Comparison of ENCODE assay signal across 1 cellular context in the genomic region with DNA sequence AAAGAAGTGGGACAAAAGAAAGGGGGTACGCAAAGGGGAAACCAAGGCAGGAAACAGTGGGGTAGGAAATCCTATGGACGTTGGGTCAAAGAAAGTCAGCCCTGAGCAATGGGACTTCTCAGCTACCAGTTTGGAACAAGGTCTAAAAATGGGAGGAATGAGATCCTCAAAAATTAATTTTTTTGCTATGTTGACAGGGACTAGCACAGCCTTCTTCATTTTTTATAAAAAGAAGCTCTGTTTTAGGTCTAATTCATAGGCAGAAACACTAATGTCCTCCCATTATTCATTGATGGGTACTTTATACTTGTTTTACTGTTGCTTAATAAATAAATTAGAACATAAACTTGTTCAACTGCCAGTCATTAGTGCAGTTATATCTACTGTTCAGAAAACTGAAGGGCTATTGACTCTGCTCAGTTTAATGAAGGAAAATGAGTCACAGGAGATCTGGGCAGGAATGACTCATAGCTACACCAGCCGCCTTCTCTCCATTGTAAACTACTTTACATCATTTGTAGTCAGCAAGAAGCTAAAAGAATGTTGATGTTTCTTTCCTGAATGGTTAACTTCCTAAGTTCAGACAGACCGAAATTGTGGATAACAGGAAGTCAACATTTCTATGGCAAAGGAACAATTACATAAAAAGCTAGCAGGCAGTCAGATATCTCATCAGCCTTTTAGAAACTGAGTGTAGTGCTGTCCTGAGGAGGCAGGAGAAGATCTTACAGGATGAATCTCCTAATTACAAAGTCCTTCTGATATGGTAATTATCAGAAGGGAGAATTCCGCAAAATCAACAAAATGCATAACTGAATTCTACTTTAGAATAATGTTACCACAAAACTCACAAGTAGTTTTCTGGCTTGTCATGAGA.
TF ChIP-seq lines count a peak whose summit lies in the region.

No MANE protein-coding gene starts in this region.

TF ChIP-seq in GM23338, 12 proteins besides CTCF, POLR2A, EP300 and RAD21 (continued from another document):
- TF ChIP-seq ZNF462 (CRISPR knock-in tag; IDR thresholded peaks at IDR 0.05) (no peak), CREB1 (CRISPR knock-in tag; IDR thresholded peaks at IDR 0.05; ENCODE audit: low read depth) (no peak)
- TF ChIP-seq, protein P1, sequence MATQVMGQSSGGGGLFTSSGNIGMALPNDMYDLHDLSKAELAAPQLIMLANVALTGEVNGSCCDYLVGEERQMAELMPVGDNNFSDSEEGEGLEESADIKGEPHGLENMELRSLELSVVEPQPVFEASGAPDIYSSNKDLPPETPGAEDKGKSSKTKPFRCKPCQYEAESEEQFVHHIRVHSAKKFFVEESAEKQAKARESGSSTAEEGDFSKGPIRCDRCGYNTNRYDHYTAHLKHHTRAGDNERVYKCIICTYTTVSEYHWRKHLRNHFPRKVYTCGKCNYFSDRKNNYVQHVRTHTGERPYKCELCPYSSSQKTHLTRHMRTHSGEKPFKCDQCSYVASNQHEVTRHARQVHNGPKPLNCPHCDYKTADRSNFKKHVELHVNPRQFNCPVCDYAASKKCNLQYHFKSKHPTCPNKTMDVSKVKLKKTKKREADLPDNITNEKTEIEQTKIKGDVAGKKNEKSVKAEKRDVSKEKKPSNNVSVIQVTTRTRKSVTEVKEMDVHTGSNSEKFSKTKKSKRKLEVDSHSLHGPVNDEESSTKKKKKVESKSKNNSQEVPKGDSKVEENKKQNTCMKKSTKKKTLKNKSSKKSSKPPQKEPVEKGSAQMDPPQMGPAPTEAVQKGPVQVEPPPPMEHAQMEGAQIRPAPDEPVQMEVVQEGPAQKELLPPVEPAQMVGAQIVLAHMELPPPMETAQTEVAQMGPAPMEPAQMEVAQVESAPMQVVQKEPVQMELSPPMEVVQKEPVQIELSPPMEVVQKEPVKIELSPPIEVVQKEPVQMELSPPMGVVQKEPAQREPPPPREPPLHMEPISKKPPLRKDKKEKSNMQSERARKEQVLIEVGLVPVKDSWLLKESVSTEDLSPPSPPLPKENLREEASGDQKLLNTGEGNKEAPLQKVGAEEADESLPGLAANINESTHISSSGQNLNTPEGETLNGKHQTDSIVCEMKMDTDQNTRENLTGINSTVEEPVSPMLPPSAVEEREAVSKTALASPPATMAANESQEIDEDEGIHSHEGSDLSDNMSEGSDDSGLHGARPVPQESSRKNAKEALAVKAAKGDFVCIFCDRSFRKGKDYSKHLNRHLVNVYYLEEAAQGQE (IDR thresholded peaks at IDR 0.05; ENCODE audit: unreplicated experiment), result no peak
- TF ChIP-seq, protein P2, sequence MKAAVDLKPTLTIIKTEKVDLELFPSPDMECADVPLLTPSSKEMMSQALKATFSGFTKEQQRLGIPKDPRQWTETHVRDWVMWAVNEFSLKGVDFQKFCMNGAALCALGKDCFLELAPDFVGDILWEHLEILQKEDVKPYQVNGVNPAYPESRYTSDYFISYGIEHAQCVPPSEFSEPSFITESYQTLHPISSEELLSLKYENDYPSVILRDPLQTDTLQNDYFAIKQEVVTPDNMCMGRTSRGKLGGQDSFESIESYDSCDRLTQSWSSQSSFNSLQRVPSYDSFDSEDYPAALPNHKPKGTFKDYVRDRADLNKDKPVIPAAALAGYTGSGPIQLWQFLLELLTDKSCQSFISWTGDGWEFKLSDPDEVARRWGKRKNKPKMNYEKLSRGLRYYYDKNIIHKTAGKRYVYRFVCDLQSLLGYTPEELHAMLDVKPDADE (IDR thresholded peaks at IDR 0.05), result no peak
